ENCODE assay signal across 5 cellular contexts in the genomic region with DNA sequence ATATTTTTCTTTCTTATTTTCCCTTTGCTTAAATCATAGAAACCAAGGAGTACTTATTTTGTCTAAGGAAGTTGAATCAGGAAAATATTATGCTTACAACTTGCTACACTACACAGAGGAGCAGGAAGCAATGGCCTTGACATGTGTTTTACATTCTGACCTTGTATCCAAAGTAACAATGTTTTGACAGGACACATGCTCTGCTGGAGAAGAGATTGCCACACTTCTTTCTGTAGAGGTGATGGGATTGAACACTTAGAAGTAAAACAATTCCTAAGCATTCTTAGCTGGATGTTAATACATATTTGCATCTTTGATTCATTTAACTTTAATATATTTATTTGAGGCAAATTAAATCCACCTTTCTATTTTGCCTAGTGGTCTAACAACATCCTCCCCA.
"Had no signal": no experiment of that assay in that cellular context is flagged by ENCODE, and none has a peak within 500 bp of the region (broad histone marks: within the 10 kb centered on the region; RNA-seq: fewer than 3 reads in every experiment).

No MANE protein-coding gene starts in this region.

- H3K9me3 Mint-ChIP-seq: GM23338 had no signal

- H3K27ac Mint-ChIP-seq: GM23338, H9 had no signal

- ATAC-seq: GM23338, K562 had no signal

- DNase-seq: H9, HCEC 1CT, IMR-90 had no signal

- H3K4me3 ChIP-seq: GM23338, K562 had no signal

- H3K4me3 Mint-ChIP-seq: GM23338, H9 had no signal

- H2AFZ ChIP-seq: GM23338 had no signal

- H3K4me1 Mint-ChIP-seq: GM23338, H9 had no signal

- H3K4me2 ChIP-seq: GM23338 had no signal
